18 cellular contexts compared by ENCODE assay signal in the genomic region with DNA sequence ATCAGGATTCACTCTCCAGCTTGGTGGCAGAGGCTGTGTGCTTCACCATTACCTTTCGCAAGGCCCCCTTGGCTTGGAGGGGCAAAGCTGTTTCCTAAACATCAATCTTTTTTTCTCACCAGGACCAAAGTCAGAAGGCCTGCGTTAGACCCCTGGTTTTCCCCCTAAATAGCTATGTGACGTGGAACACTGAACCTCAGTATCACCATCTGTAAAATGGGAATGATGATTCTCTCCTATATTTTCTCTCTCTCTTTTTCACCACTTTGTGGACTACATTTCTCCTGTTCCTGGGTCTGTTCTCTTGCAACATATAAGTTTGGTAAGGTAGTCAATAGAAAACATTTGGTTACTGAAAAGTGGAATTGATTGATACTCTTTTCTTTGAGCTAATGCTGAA. TPM values are rescaled to one million over a fixed set of nuclear protein-coding genes. Genes with fewer than 3 reads are reported as not detected.
DNase-seq lines count a peak whose midpoint lies in the region; FAIRE-seq and TF ChIP-seq lines count a peak whose summit lies in the region.
"Had no signal": no experiment of that assay in that cellular context is flagged by ENCODE, and none has a peak within 500 bp of the region (broad histone marks: within the 10 kb centered on the region; RNA-seq: fewer than 3 reads in every experiment).

No MANE protein-coding gene starts in this region.

- TF ChIP-seq POLR2A in H1 (IDR thresholded peaks at IDR 0.05; ENCODE audit: control extremely low read depth in 1 of 2, low read depth in 2 of 2, low read length in 2 of 2) (no peak), transverse colon (IDR thresholded peaks at IDR 0.05) (no peak)

- POLR2A ChIA-PET in H1 (lab: Charles Lee; ENCODE audit: partially characterized antibody), result interaction anchor here (1.1 kb wide), 1 partner anchor 14 kb away, joined by 4 read pairs; no protein-coding TSS in a partner anchor

- H2BK5ac ChIP-seq in H1 (ENCODE audit: low read depth, low read length) (no peak overlapping the region), mesenchymal stem cell (ENCODE audit: low read depth, low read length, poor library complexity, severe bottlenecking) (no peak overlapping the region)

- H3K79me2 ChIP-seq in H1 (ENCODE audit: control insufficient read depth in 1 of 2, insufficient read depth in 2 of 2, low read length in 2 of 2), result peaks cover 4 to 78% of the 10 kb centered on the region in 2 experiments; a peak in 3 of 4 replicates
- H3K79me2 ChIP-seq in smooth muscle cell (ENCODE audit: low read depth), result no peaks in the 10 kb centered on the region

- H3K4me1 ChIP-seq in HUES48 (ENCODE audit: control insufficient read depth, insufficient read depth, low read length) (peaks cover 4% of the 10 kb centered on the region; the same call in 1 of the 2 replicates), H1 (replicated peaks in 1 of 4; ENCODE audit: control insufficient read depth in 3 of 4, insufficient read depth in 4 of 4, low read length in 3 of 4) (peaks cover 0 to 5% (median 1%) of the 10 kb centered on the region in 4 experiments; a peak in 3 of 7 replicates), mesenchymal stem cell (ENCODE audit: control insufficient read depth, insufficient read depth, low read depth, low read length) (peaks cover 20% of the 10 kb centered on the region), smooth muscle cell (ENCODE audit: low read depth) (peaks cover 4% of the 10 kb centered on the region), transverse colon (peaks cover 0 to 9% (median 2%) of the 10 kb centered on the region in 4 donors)

- intact Hi-C loops in transverse colon (cut with DNase I; ENCODE audit: low total_unique reads), result no loop called here

- no peak overlapping the region for H4K5ac ChIP-seq in H1 (ENCODE audit: insufficient read length, low read depth, low read length)

- H4K91ac ChIP-seq in H1 (replicated peaks; ENCODE audit: insufficient read length, low read length) (no peak overlapping the region), mesenchymal stem cell (ENCODE audit: low read length) (no peak overlapping the region)

- no peak for TF ChIP-seq RAD21 in H1 (IDR thresholded peaks at IDR 0.05 in 1 of 2, conservative IDR thresholded peaks at IDR 0.05 in 1 of 2; ENCODE audit: low read depth in 2 of 2, low read length in 2 of 2)

- TF ChIP-seq EP300 in H1 (IDR thresholded peaks at IDR 0.05; ENCODE audit: borderline replicate concordance in 1 of 2, low read depth in 2 of 2, low read length in 2 of 2) (no peak), transverse colon (IDR thresholded peaks at IDR 0.05; ENCODE audit: low read depth) (no peak)

- in situ Hi-C loops in transverse colon (cut with MboI; ENCODE audit: low pct_ligation_motif_present in 1 of 4, low pct_unique_long_range_greater_than_20kb in 1 of 4, low sequenced_read_pairs in 3 of 4), result no loop called here

- H3K4me3 ChIP-seq in HUES48 (ENCODE audit: low read depth, low read length) (no peak overlapping the region), H1 (ENCODE audit: extremely low read depth in 1 of 4, insufficient read depth in 2 of 4, low read depth in 3 of 4, low read length in 4 of 4) (no peak overlapping the region), mesenchymal stem cell (ENCODE audit: insufficient read depth in 1 of 2, low read depth in 1 of 2, low read length in 2 of 2) (no peak overlapping the region), smooth muscle cell (no peak overlapping the region), transverse colon (no peak overlapping the region)
- H3K4me3 ChIP-seq: A549, SJSA1 had no signal

- H2AFZ ChIP-seq in H1 (ENCODE audit: low read length) (no peak overlapping the region), mesenchymal stem cell (ENCODE audit: low read depth, low read length) (no peak overlapping the region), smooth muscle cell (ENCODE audit: low read depth) (no peak overlapping the region)

- no peak overlapping the region for H2BK20ac ChIP-seq in H1 (ENCODE audit: low read length)

- peak overlapping the region; percentile 53 for H3K27ac ChIP-seq in HUES48 (ENCODE audit: low read depth, low read length)
- no peak overlapping the region for H3K27ac ChIP-seq in H1 (ENCODE audit: low read depth, low read length)
- H3K27ac ChIP-seq in mesenchymal stem cell (ENCODE audit: low read length, poor library complexity, severe bottlenecking), result peak overlapping the region; percentile 2
- peak overlapping the region; percentile 44 for H3K27ac ChIP-seq in smooth muscle cell (ENCODE audit: low read depth)
- H3K27ac ChIP-seq in transverse colon, result peak overlapping the region in 1 of 4 donors; percentile 34
- H3K27ac ChIP-seq: SJSA1 had no signal

- H3K9me3 ChIP-seq in HUES48 (ENCODE audit: control insufficient read depth, insufficient read depth, low read length), result no peaks in the 10 kb centered on the region
- H3K9me3 ChIP-seq in H1 (ENCODE audit: insufficient read depth in 2 of 2, low read depth in 1 of 2, low read length in 1 of 2), result no peaks in the 10 kb centered on the region
- no peaks in the 10 kb centered on the region for H3K9me3 ChIP-seq in mesenchymal stem cell (ENCODE audit: control insufficient read depth, low read length)
- no peaks in the 10 kb centered on the region for H3K9me3 ChIP-seq in smooth muscle cell (replicated peaks; ENCODE audit: low read depth)
- H3K9me3 ChIP-seq in transverse colon, result no peaks in the 10 kb centered on the region
- H3K9me3 ChIP-seq: A549, SJSA1 had no signal

- no peak overlapping the region for H3K18ac ChIP-seq in H1 (ENCODE audit: extremely low read depth, low read length)
- no peak overlapping the region for H3K18ac ChIP-seq in mesenchymal stem cell (ENCODE audit: low read depth in 1 of 2, low read length in 2 of 2)

- H3K4me2 ChIP-seq in H1 (ENCODE audit: insufficient read depth in 1 of 2, low read depth in 2 of 2, low read length in 2 of 2) (no peak overlapping the region), mesenchymal stem cell (ENCODE audit: low read length, poor library complexity, severe bottlenecking) (no peak overlapping the region), smooth muscle cell (no peak overlapping the region)
- H3K4me2 ChIP-seq: A549 had no signal

- H3K36me3 ChIP-seq in HUES48 (ENCODE audit: control insufficient read depth, insufficient read depth, low read length) (0 out of 2 replicates have a peak, but pooled peaks cover 11% of the 10 kb centered on the region), H1 (ENCODE audit: control insufficient read depth in 2 of 4, insufficient read depth in 4 of 4, low read length in 3 of 4) (no peaks in the 10 kb centered on the region; a peak in 2 of 8 replicates), mesenchymal stem cell (ENCODE audit: control insufficient read depth in 1 of 2, insufficient read depth in 2 of 2, low read depth in 1 of 2, low read length in 2 of 2) (peaks cover 0 to 12% of the 10 kb centered on the region in 2 experiments), smooth muscle cell (ENCODE audit: low read depth) (no peaks in the 10 kb centered on the region), transverse colon (no peaks in the 10 kb centered on the region)

- H3K79me1 ChIP-seq in H1 (ENCODE audit: low read depth, low read length) (peaks cover 7% of the 10 kb centered on the region), mesenchymal stem cell (replicated peaks; ENCODE audit: low read length, poor library complexity, severe bottlenecking) (peaks cover 16% of the 10 kb centered on the region)

- TF ChIP-seq CTCF in H1 (IDR thresholded peaks at IDR 0.05; ENCODE audit: control extremely low read depth in 1 of 3, insufficient read depth in 1 of 3, low read depth in 1 of 3, low read length in 3 of 3), result no peak
- TF ChIP-seq CTCF in smooth muscle cell (IDR thresholded peaks at IDR 0.05; ENCODE audit: borderline replicate concordance, insufficient read depth, poor library complexity, severe bottlenecking), result no peak
- TF ChIP-seq CTCF in transverse colon (IDR thresholded peaks at IDR 0.05), result no peak

- CTCF ChIA-PET in H1 (lab: Charles Lee; ENCODE audit: partially characterized antibody), result interaction anchor here (1.0 kb wide), 2 partner anchors 78 to 204 kb away, joined by 3 to 5 read pairs; no protein-coding TSS in a partner anchor

- H3K4ac ChIP-seq in H1 (replicated peaks; ENCODE audit: insufficient read length, low read depth, low read length) (no peak overlapping the region), mesenchymal stem cell (ENCODE audit: low read depth in 1 of 2, low read length in 2 of 2) (no peak overlapping the region)

- 61% methylated on average over 3 of the region's 3 CpGs; no CpG with 5 or more reads in 1 of the 2 experiments for WGBS in H1 (ENCODE audit: extremely low coverage in 1 of 2, insufficient coverage in 1 of 2, insufficient read length in 1 of 2, insufficient replicate concordance in 2 of 2, low coverage in 1 of 2, low lambda C conversion rate in 2 of 2, missing lambda C conversion rate in 1 of 2), 2 experiments
- 64% methylated on average over 3 of the region's 3 CpGs for WGBS in mesenchymal stem cell
- WGBS in smooth muscle cell (ENCODE audit: low lambda C conversion rate), result 81% methylated on average over 3 of the region's 3 CpGs
- WGBS in transverse colon (ENCODE audit: low coverage in 1 of 2), 2 donors, result 94% methylated on average over 3 of the region's 3 CpGs; no CpG with 5 or more reads in 1 of the 2 donors

- H2BK12ac ChIP-seq in H1 (ENCODE audit: low read depth, low read length) (no peak overlapping the region), mesenchymal stem cell (ENCODE audit: low read length in 2 of 2) (no peak overlapping the region)

- no peak overlapping the region for H4K8ac ChIP-seq in H1 (ENCODE audit: extremely low read depth, insufficient read depth, low read length)
- H4K8ac ChIP-seq in mesenchymal stem cell (ENCODE audit: low read length), result no peak overlapping the region

- H3F3A ChIP-seq in smooth muscle cell (ENCODE audit: low read depth), result no peaks in the 10 kb centered on the region

- FAIRE-seq in H1 (lab: Jason Lieb, UNC), result no peak
- FAIRE-seq in HTR-8/SVneo (lab: Jason Lieb, UNC), result no peak
- FAIRE-seq: A549, D721Med had no signal

- H3K23ac ChIP-seq in H1 (ENCODE audit: insufficient read length) (no peak overlapping the region), mesenchymal stem cell (ENCODE audit: low read length in 2 of 2) (no peak overlapping the region)

- no peaks in the 10 kb centered on the region for H3K27me3 ChIP-seq in HUES48 (ENCODE audit: control insufficient read depth, insufficient read depth, low read length)
- H3K27me3 ChIP-seq in H1 (replicated peaks in 1 of 4; ENCODE audit: control insufficient read depth in 3 of 4, extremely low read depth in 1 of 4, insufficient read depth in 3 of 4, low read length in 3 of 4), result no peaks in the 10 kb centered on the region
- H3K27me3 ChIP-seq in mesenchymal stem cell (ENCODE audit: control insufficient read depth in 1 of 2, insufficient read depth in 1 of 2, low read length in 2 of 2), result no peaks in the 10 kb centered on the region
- H3K27me3 ChIP-seq in smooth muscle cell (ENCODE audit: low read depth), result no peaks in the 10 kb centered on the region
- H3K27me3 ChIP-seq in transverse colon, result no peaks in the 10 kb centered on the region
- H3K27me3 ChIP-seq: SJSA1 had no signal

- no peak overlapping the region for H3K9ac ChIP-seq in HUES48 (ENCODE audit: low read depth, low read length)
- H3K9ac ChIP-seq in H1 (replicated peaks in 1 of 4; ENCODE audit: extremely low read depth in 1 of 4, low read depth in 3 of 4, low read length in 3 of 4), result no peak overlapping the region
- H3K9ac ChIP-seq in mesenchymal stem cell (ENCODE audit: low read length), result no peak overlapping the region
- no peak overlapping the region for H3K9ac ChIP-seq in smooth muscle cell (ENCODE audit: low read depth)

- H3K14ac ChIP-seq in H1 (ENCODE audit: insufficient read length), result no peak overlapping the region
- no peak overlapping the region for H3K14ac ChIP-seq in mesenchymal stem cell (ENCODE audit: low read length in 2 of 2)

- H4K20me1 ChIP-seq in H1 (replicated peaks in 1 of 2; ENCODE audit: control insufficient read depth in 1 of 2, insufficient read depth in 2 of 2, low read length in 2 of 2), result peaks cover 9 to 12% of the 10 kb centered on the region in 2 experiments
- peaks cover 9% of the 10 kb centered on the region for H4K20me1 ChIP-seq in smooth muscle cell (ENCODE audit: low read depth)

- H3K23me2 ChIP-seq in H1 (ENCODE audit: low read depth, low read length), result no peaks in the 10 kb centered on the region

- DNase-seq in H1 (ENCODE audit: low read depth in 1 of 2, low spot score in 2 of 2) (no peak), mesenchymal stem cell (no peak), smooth muscle cell (lab: John Stamatoyannopoulos, UW; ENCODE audit: unreplicated experiment) (no peak), HTR-8/SVneo (ENCODE audit: insufficient read length, low spot score) (no peak), NCI-H2196 (lab: John Stamatoyannopoulos, UW; ENCODE audit: unreplicated experiment) (no peak), transverse colon (no peak)
- DNase-seq: EL, GF-D8, MM.1S, NCI-H1048, NCI-H1417 treated with DMSO at 0.1 percent for 48 hours, NCI-H1930, NCI-H510A treated with DMSO at 0.1 percent for 48 hours, NCI-H774 had no signal

- H2AK5ac ChIP-seq in H1 (ENCODE audit: low read depth, low read length), result no peak overlapping the region
- no peak overlapping the region for H2AK5ac ChIP-seq in mesenchymal stem cell (ENCODE audit: low read length, severe bottlenecking)

- H2BK120ac ChIP-seq in H1 (replicated peaks; ENCODE audit: low read depth, low read length) (no peak overlapping the region), mesenchymal stem cell (ENCODE audit: low read depth, low read length) (no peak overlapping the region)

- no peak overlapping the region for H3K56ac ChIP-seq in H1 (replicated peaks; ENCODE audit: insufficient read length, low read depth, low read length)

- H2BK15ac ChIP-seq in H1 (ENCODE audit: low read length) (no peak overlapping the region), mesenchymal stem cell (ENCODE audit: low read depth, poor library complexity, severe bottlenecking) (no peak overlapping the region)

RNA-seq across cellular contexts. Expression of a gene that starts 50.5 kb away (rescaled TPM):
- 128 and 131 TPM in 2 replicates for total RNA-seq in H1 (2021; fragmentation: NEBNext Ultra II Directional; extraction: Animal tissue kit (Norgen Biotek cat#: 25700))
- polyA plus RNA-seq in H1 (2011; rRNA removed) (62.4 and 64.9 TPM in 2 replicates), smooth muscle cell (11.3 and 12.6 TPM in 2 replicates)
- polyA plus RNA-seq in H1 (2011; cell fraction: cytosol; rRNA removed), result 73.1 TPM
- 156 TPM for polyA plus RNA-seq in H1 (2011; cell fraction: nucleus; rRNA removed)
- polyA plus RNA-seq in H1 (2012, experiment 1 of 2), result 57.1 to 67.3 TPM (median 64.0 TPM) in 4 replicates
- 12.9 TPM for polyA plus RNA-seq in H1 (2012, experiment 2 of 2)
- polyA plus RNA-seq in H1 (2013, experiment 1 of 2), result 33.3 TPM
- polyA plus RNA-seq in H1 (2013, experiment 2 of 2), result 34.1 TPM
- polyA minus RNA-seq in H1 (2011; rRNA and poly(A)+ RNA removed), result 255 and 314 TPM in 2 replicates
- polyA minus RNA-seq in H1 (2011; cell fraction: cytosol; rRNA and poly(A)+ RNA removed), result 78.8 TPM
- 203 TPM for polyA minus RNA-seq in H1 (2011; cell fraction: nucleus; rRNA and poly(A)+ RNA removed)
- 3.1 TPM for polyA plus RNA-seq in mesenchymal stem cell (2013, experiment 1 of 2)
- 3.0 TPM for polyA plus RNA-seq in mesenchymal stem cell (2013, experiment 2 of 2)
- total RNA-seq in smooth muscle cell (17.6 and 20.3 TPM in 2 replicates), transverse colon (10 to 100 TPM; 14.5 to 28.3 (median 20.7) TPM)
